18 cellular contexts compared by ENCODE assay signal in genomic region chr15:69802432-69802831, GRCh38.
A peak's percentile ranks its signal among the peaks of the same experiment; 100 is the strongest.
DNase-seq lines count a peak whose midpoint lies in the region; ATAC-seq and TF ChIP-seq lines count a peak whose summit lies in the region.
"Had no signal": no experiment of that assay in that cellular context is flagged by ENCODE, and none has a peak within 500 bp of the region (broad histone marks: within the 10 kb centered on the region; RNA-seq: fewer than 3 reads in every experiment).

No MANE protein-coding gene starts in this region.

- TF ChIP-seq CTCF in HEK293 (tag by site-specific recombination; IDR thresholded peaks at IDR 0.05) (no peak), upper lobe of right lung (IDR thresholded peaks at IDR 0.05) (no peak), BE2C (IDR thresholded peaks at IDR 0.05; ENCODE audit: low read depth, low read length) (no peak)

- peaks cover 4% of the 10 kb centered on the region for H3K27me3 Mint-ChIP-seq in activated T-helper 17 cell treated with anti-CD3 and anti-CD28 coated beads, Interleukin-2, amount 50 U/mL, for 72 hours
- H3K27me3 Mint-ChIP-seq: CD4-positive, CD25-positive, alpha-beta regulatory T cell had no signal

- CTCF ChIA-PET in HEK293 (lab: Yijun Ruan, JAX): no interaction called here

- ATAC-seq in activated T-helper 17 cell treated with anti-CD3 and anti-CD28 coated beads, Interleukin-2, amount 50 U/mL, for 72 hours (replicated peaks): no peak
- ATAC-seq in upper lobe of right lung: no peak
- ATAC-seq in HG03457 (IDR thresholded peaks at IDR 0.05; ENCODE audit: unreplicated experiment): no peak
- ATAC-seq: K562, Panc1 had no signal

- intact Hi-C loops in upper lobe of right lung (cut with DNase I): no loop called here

- H3K4me3 ChIP-seq in HEK293 (ENCODE audit: low read depth, low read length) (no peak overlapping the region), upper lobe of right lung (no peak overlapping the region), BE2C (ENCODE audit: low read depth, low read length) (no peak overlapping the region)
- H3K4me3 ChIP-seq: BLaER1, K562 had no signal

- DNase-seq in NCI-H524 treated with DMSO at 0.1 percent for 48 hours (lab: John Stamatoyannopoulos, UW): peak; percentile 97
- peak; percentile 26 for DNase-seq in upper lobe of right lung
- no peak for DNase-seq in BE2C
- DNase-seq in NCI-H1930 (lab: John Stamatoyannopoulos, UW): no peak
- DNase-seq: CD4-positive, CD25-positive, alpha-beta regulatory T cell; DMS153; NCI-H2081; NCI-H526; SHP77 treated with DMSO at 0.1 percent for 48 hours; SK-N-SH; SW 1271 had no signal

- H3K4me1 Mint-ChIP-seq in activated T-helper 17 cell treated with anti-CD3 and anti-CD28 coated beads, Interleukin-2, amount 50 U/mL, for 72 hours: no peaks in the 10 kb centered on the region
- H3K4me1 Mint-ChIP-seq: CD4-positive, CD25-positive, alpha-beta regulatory T cell had no signal

- peak overlapping the region; percentile 6 for H3K27ac Mint-ChIP-seq in activated T-helper 17 cell treated with anti-CD3 and anti-CD28 coated beads, Interleukin-2, amount 50 U/mL, for 72 hours
- H3K27ac Mint-ChIP-seq: CD4-positive, CD25-positive, alpha-beta regulatory T cell had no signal

- POLR2A ChIA-PET in HEK293 (lab: Yijun Ruan, JAX): no interaction called here

- H3K36me3 ChIP-seq in HEK293 (ENCODE audit: control insufficient read depth in 2 of 2, insufficient read depth in 1 of 2, low read length in 2 of 2) (no peaks in the 10 kb centered on the region), upper lobe of right lung (no peaks in the 10 kb centered on the region), BE2C (no peaks in the 10 kb centered on the region)
- H3K36me3 ChIP-seq: BLaER1 had no signal

- H3K9me3 Mint-ChIP-seq in activated T-helper 17 cell treated with anti-CD3 and anti-CD28 coated beads, Interleukin-2, amount 50 U/mL, for 72 hours: no peaks in the 10 kb centered on the region
- H3K9me3 Mint-ChIP-seq: CD4-positive, CD25-positive, alpha-beta regulatory T cell had no signal

- no peaks in the 10 kb centered on the region for H3K9me3 ChIP-seq in HEK293 (ENCODE audit: control insufficient read depth, insufficient read depth, low read depth, low read length)
- H3K9me3 ChIP-seq in upper lobe of right lung: no peaks in the 10 kb centered on the region
- H3K9me3 ChIP-seq in BE2C: no peaks in the 10 kb centered on the region
- H3K9me3 ChIP-seq: BLaER1, SK-N-SH had no signal

- no peaks in the 10 kb centered on the region for H3K36me3 Mint-ChIP-seq in activated T-helper 17 cell treated with anti-CD3 and anti-CD28 coated beads, Interleukin-2, amount 50 U/mL, for 72 hours (ENCODE audit: low read depth)
- H3K36me3 Mint-ChIP-seq: CD4-positive, CD25-positive, alpha-beta regulatory T cell had no signal

- H3K27me3 ChIP-seq in upper lobe of right lung: no peaks in the 10 kb centered on the region
- no peaks in the 10 kb centered on the region for H3K27me3 ChIP-seq in BE2C
- H3K27me3 ChIP-seq: BLaER1 had no signal

- H3K4me3 Mint-ChIP-seq in activated T-helper 17 cell treated with anti-CD3 and anti-CD28 coated beads, Interleukin-2, amount 50 U/mL, for 72 hours: no peak overlapping the region
- H3K4me3 Mint-ChIP-seq: CD4-positive, CD25-positive, alpha-beta regulatory T cell had no signal

- no peak overlapping the region for H3K27ac ChIP-seq in HEK293 (ENCODE audit: extremely low read depth, low read depth, low read length)
- no peak overlapping the region for H3K27ac ChIP-seq in upper lobe of right lung
- H3K27ac ChIP-seq: BLaER1, RWPE1 had no signal

- no peaks in the 10 kb centered on the region for H3K4me1 ChIP-seq in HEK293 (ENCODE audit: control insufficient read depth, insufficient read depth, low read length)
- no peaks in the 10 kb centered on the region for H3K4me1 ChIP-seq in upper lobe of right lung
- no peaks in the 10 kb centered on the region for H3K4me1 ChIP-seq in BE2C

TF ChIP-seq in HEK293, 187 proteins besides CTCF, POLR2A, EP300 and RAD21:
- TF ChIP-seq HOXC10 (CRISPR knock-in tag; IDR thresholded peaks at IDR 0.05): no peak
- peak; percentile 53 for TF ChIP-seq ZNF76 (tag by site-specific recombination; IDR thresholded peaks at IDR 0.05; ENCODE audit: borderline replicate concordance, low read depth)

Comparison
In these comparisons a context has a peak if more than half of its experiments do, and no peak if none do; other contexts are left out.
1. DNase-seq: peak in NCI-H524 treated with DMSO at 0.1 percent for 48 hours (single experiment) and upper lobe of right lung (single experiment); none in BE2C (single experiment) and NCI-H1930 (0 of 2).